Comparison of ENCODE assay signal across 10 cellular contexts in the genomic region with DNA sequence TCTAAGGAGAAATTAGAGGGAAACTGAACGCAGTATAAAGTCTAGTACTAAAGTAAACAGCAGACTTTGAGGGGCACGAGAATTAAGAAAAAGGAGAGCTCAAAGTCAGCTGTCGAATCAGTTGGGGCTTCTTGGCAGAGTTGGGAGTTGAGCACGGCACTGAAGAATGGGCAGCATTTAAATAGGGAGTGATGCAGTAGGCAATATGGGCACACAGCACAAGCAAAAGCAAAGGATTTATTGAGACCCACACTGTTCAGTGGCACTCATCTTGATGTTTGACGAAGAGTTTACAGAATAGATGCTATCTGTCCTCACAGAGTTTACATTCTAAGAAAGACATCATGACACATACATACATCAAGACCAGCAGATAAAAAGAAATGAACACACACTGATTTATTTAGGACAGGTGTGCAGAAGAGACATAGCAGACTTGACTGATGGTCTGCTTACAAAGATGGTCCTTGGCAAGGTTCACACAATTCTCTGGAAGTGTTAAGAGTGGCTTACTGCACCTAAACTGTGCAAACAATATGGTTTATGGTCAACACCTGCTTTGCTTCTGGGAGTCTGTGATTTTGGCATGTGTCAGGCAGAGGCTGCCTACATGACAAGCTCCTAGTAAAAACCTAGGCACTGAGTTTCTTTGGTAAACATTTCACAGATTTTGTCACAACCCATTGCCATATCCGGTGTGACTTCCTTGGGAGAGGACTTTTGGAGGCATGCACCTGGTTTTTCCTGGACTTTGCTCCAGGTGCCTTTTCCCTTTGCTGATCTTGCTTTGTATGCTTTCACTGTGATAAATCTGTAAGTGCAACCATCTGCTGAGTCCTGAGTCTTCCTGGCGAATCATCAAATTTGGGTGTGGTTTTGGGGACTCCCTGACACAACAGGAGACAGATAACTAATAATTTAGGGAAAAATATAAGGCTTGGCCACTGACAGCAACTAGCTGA. TPM values are rescaled to one million over a fixed set of nuclear protein-coding genes. Genes with fewer than 3 reads are reported as not detected.
DNase-seq lines count a peak whose midpoint lies in the region; ATAC-seq and TF ChIP-seq lines count a peak whose summit lies in the region.
"Had no signal": no experiment of that assay in that cellular context is flagged by ENCODE, and none has a peak within 500 bp of the region (broad histone marks: within the 10 kb centered on the region; RNA-seq: fewer than 3 reads in every experiment).

No MANE protein-coding gene starts in this region.

- no peak overlapping the region for H3K4me3 ChIP-seq in LNCaP clone FGC (ENCODE audit: low read depth, low read length)
- no peak overlapping the region for H3K4me3 ChIP-seq in body of pancreas
- H3K4me3 ChIP-seq in lower lobe of right lung = no peak overlapping the region

- DNase-seq in LNCaP clone FGC (ENCODE audit: low read depth) (peak; percentile 85), body of pancreas (peak in 3 of 4 donors; percentile 37 to 52 (median 38)), lower lobe of right lung (no peak), C1 segment of cervical spinal cord (lab: John Stamatoyannopoulos, UW) (no peak), activated gamma-delta T cell treated with Interleukin-2 at 50 U/mL for 16 hours (no peak), ureter (ENCODE audit: low spot score) (no peak)
- DNase-seq: activated CD4-positive, alpha-beta T cell treated with anti-CD3 and anti-CD28 coated beads for 48 hours; RPMI8226 had no signal

- H3K27me3 ChIP-seq in body of pancreas (no peaks in the 10 kb centered on the region), lower lobe of right lung (ENCODE audit: low read depth) (no peaks in the 10 kb centered on the region)

- no peak for TF ChIP-seq POLR2A in body of pancreas (IDR thresholded peaks at IDR 0.05)

- peaks cover 18% of the 10 kb centered on the region for H3K4me1 ChIP-seq in body of pancreas
- peaks cover 7% of the 10 kb centered on the region for H3K4me1 ChIP-seq in lower lobe of right lung

- H3K36me3 ChIP-seq in body of pancreas (replicated peaks in 1 of 2; ENCODE audit: insufficient read depth in 1 of 2, low read depth in 2 of 2) (no peaks in the 10 kb centered on the region), lower lobe of right lung (peaks cover 56% of the 10 kb centered on the region)

- ATAC-seq in body of pancreas (peak; percentile 83), lower lobe of right lung (peak; percentile 17 to 58), HG03521 (IDR thresholded peaks at IDR 0.05; ENCODE audit: unreplicated experiment) (no peak)

- 52 to 65% methylated on average over 7 of the region's 7 CpGs for WGBS in body of pancreas, 2 donors

- no peaks in the 10 kb centered on the region for H3K9me3 ChIP-seq in body of pancreas
- H3K9me3 ChIP-seq in lower lobe of right lung = no peaks in the 10 kb centered on the region

- intact Hi-C loops in body of pancreas (cut with DNase I) = no loop called here
- intact Hi-C loops in lower lobe of right lung (cut with DNase I) = no loop called here

- peak overlapping the region; percentile 28; the same call in 1 of the 2 replicates for H3K27ac ChIP-seq in C4-2B
- peak overlapping the region in 3 of 4 donors; percentile 52 to 75 (median 56) for H3K27ac ChIP-seq in body of pancreas
- no peak overlapping the region for H3K27ac ChIP-seq in lower lobe of right lung

- TF ChIP-seq CTCF in C4-2B (conservative IDR thresholded peaks at IDR 0.05) (no peak), LNCaP clone FGC (IDR thresholded peaks at IDR 0.05; ENCODE audit: control insufficient read depth, extremely low read depth, insufficient read depth) (no peak), body of pancreas (IDR thresholded peaks at IDR 0.05) (no peak), lower lobe of right lung (IDR thresholded peaks at IDR 0.05) (no peak)

RNA-seq across cellular contexts. Expression of a gene that starts 26.3 kb away (rescaled TPM):
- total RNA-seq in body of pancreas = 1 to 10 TPM; 2.9 to 5.3 TPM
- total RNA-seq in lower lobe of right lung = 12.5 TPM
- total RNA-seq in ureter = 16.0 TPM

RNA-seq across cellular contexts. Expression of a gene that starts 26.4 kb away (rescaled TPM):
- total RNA-seq in body of pancreas = 10 to 100 TPM; 69.2 to 96.2 TPM
- total RNA-seq in lower lobe of right lung = 58.0 TPM
- 101 TPM for total RNA-seq in ureter

Comparison
In these comparisons a context has a peak if more than half of its experiments do, and no peak if none do; other contexts are left out.
1. DNase-seq: peak in LNCaP clone FGC (single experiment) and body of pancreas (3 of 4); none in lower lobe of right lung (single experiment), C1 segment of cervical spinal cord (0 of 14), activated gamma-delta T cell treated with Interleukin-2 at 50 U/mL for 16 hours (single experiment) and ureter (single experiment).